Comparison of ENCODE assay signal across 21 cellular contexts in genomic region chr13:24027494-24027893, GRCh38.
DNase-seq lines count a peak whose midpoint lies in the region; ATAC-seq and TF ChIP-seq lines count a peak whose summit lies in the region.
"Had no signal": no experiment of that assay in that cellular context is flagged by ENCODE, and none has a peak within 500 bp of the region (broad histone marks: within the 10 kb centered on the region; RNA-seq: fewer than 3 reads in every experiment).

No MANE protein-coding gene starts in this region.

- 55 to 63% methylated on average over 4 of the region's 4 CpGs for WGBS in lung, 2 donors

- no peak overlapping the region for H3K4me3 ChIP-seq in HEK293 (ENCODE audit: low read depth, low read length)
- H3K4me3 ChIP-seq in lung, result no peak overlapping the region
- H3K4me3 ChIP-seq: GM23338 had no signal

- no peaks in the 10 kb centered on the region for H3K27me3 ChIP-seq in lung (ENCODE audit: control insufficient read depth, insufficient read depth)
- H3K27me3 ChIP-seq: BE2C had no signal

- H3K4me1 ChIP-seq in HEK293 (ENCODE audit: control insufficient read depth, insufficient read depth, low read length), result no peaks in the 10 kb centered on the region
- H3K4me1 ChIP-seq in lung (ENCODE audit: control insufficient read depth in 2 of 2, insufficient read depth in 2 of 2, low read length in 2 of 2), result peaks cover 0 to 4% of the 10 kb centered on the region in 2 donors
- H3K4me1 ChIP-seq: BE2C had no signal

- H3K9me3 ChIP-seq in HEK293 (ENCODE audit: control insufficient read depth, insufficient read depth, low read depth, low read length), result no peaks in the 10 kb centered on the region
- H3K9me3 ChIP-seq in lung (ENCODE audit: control insufficient read depth in 2 of 2, insufficient read depth in 1 of 2, low read length in 1 of 2), result peaks cover 0 to 2% of the 10 kb centered on the region in 2 donors
- H3K9me3 ChIP-seq: BE2C had no signal

- ATAC-seq in lung (ENCODE audit: insufficient read depth, low FRiP score) (no peak), GM18861 (IDR thresholded peaks at IDR 0.05; ENCODE audit: unreplicated experiment) (no peak)
- ATAC-seq: GM23338 had no signal

- peak; percentile 14 for DNase-seq in SKM-1 (lab: John Stamatoyannopoulos, UW; ENCODE audit: unreplicated experiment)
- DNase-seq in SKM-1 treated with dmso at 0.1 percent for 144 hours (lab: John Stamatoyannopoulos, UW; ENCODE audit: unreplicated experiment), result no peak
- peak; percentile 16 for DNase-seq in MV-4-11 (lab: John Stamatoyannopoulos, UW)
- DNase-seq in lung (ENCODE audit: low spot score), result peak; percentile 1
- no peak for DNase-seq in NCI-H2171 (lab: John Stamatoyannopoulos, UW)
- DNase-seq: ACHN; BE2C; C1 segment of cervical spinal cord; CD4-positive, CD25-positive, alpha-beta regulatory T cell; CD8-positive, alpha-beta memory T cell; COR-L47; DMS 273 treated with DMSO at 0.1 percent for 48 hours; DMS53; DND-41; HCEC 1CT; HFFc6; IMR-90 had no signal

- H3K36me3 ChIP-seq in HEK293 (ENCODE audit: control insufficient read depth in 2 of 2, insufficient read depth in 1 of 2, low read length in 2 of 2), result no peaks in the 10 kb centered on the region
- no peaks in the 10 kb centered on the region for H3K36me3 ChIP-seq in lung (ENCODE audit: control insufficient read depth in 2 of 2, insufficient read depth in 2 of 2, low read length in 2 of 2)
- H3K36me3 ChIP-seq: BE2C had no signal

- H3K27ac ChIP-seq in HEK293 (ENCODE audit: extremely low read depth, low read depth, low read length), result no peak overlapping the region
- no peak overlapping the region for H3K27ac ChIP-seq in lung (ENCODE audit: low read depth in 1 of 2, low read length in 1 of 2)
- H3K27ac ChIP-seq: HL-60 had no signal

- CTCF ChIA-PET in HEK293 (lab: Yijun Ruan, JAX), result interaction anchor here (1.0 to 1.5 kb wide), 2 partner anchors 26 to 67 kb away, joined by 3 to 5 read pairs; no protein-coding TSS in a partner anchor

- POLR2A ChIA-PET in HEK293 (lab: Yijun Ruan, JAX), result no interaction called here

- TF ChIP-seq CTCF in HEK293 (tag by site-specific recombination; IDR thresholded peaks at IDR 0.05), result no peak
- no peak for TF ChIP-seq CTCF in lung (IDR thresholded peaks at IDR 0.05; ENCODE audit: control extremely low read depth, extremely low read depth)

TF ChIP-seq in HEK293, 187 proteins besides CTCF, POLR2A, EP300 and RAD21:
- no peak for TF ChIP-seq ZBTB17 (tag by site-specific recombination; IDR thresholded peaks at IDR 0.05)
- peak; percentile 67 for TF ChIP-seq ZNF768 (tag by site-specific recombination; IDR thresholded peaks at IDR 0.05)
TF ChIP-seq in HEK293: peak in this region for 1.

Comparison
In these comparisons a context has a peak if more than half of its experiments do, and no peak if none do; other contexts are left out.
1. DNase-seq: peak in SKM-1 (single experiment), MV-4-11 (single experiment) and lung (single experiment); none in SKM-1 treated with dmso at 0.1 percent for 144 hours (single experiment) and NCI-H2171 (single experiment).